Comparison of ENCODE assay signal across 9 cellular contexts in the genomic region with DNA sequence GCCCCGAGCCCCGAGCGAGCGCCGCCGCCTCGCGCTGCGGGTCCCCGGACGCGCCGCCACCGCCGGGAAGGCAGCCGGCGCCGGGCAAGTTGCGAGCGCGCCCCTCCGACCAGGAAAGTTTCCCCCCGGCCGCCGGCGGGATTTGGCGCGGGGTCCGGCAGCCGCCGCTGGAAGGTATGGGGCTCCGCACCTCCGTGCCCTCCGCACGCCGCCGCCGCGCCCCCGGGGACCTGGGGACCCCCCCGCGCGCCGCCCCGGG.
DNase-seq lines count a peak whose midpoint lies in the region; ATAC-seq lines count a peak whose summit lies in the region.
"Had no signal": no experiment of that assay in that cellular context is flagged by ENCODE, and none has a peak within 500 bp of the region (broad histone marks: within the 10 kb centered on the region; RNA-seq: fewer than 3 reads in every experiment).

No MANE protein-coding gene starts in this region.

- H3K27ac Mint-ChIP-seq in stimulated activated effector memory CD8-positive, alpha-beta T cell treated with anti-CD3 and anti-CD28 coated beads, Interleukin-12 subunit alpha, Interleukin-12 subunit beta, amount 100 ng/mL, for 72 hours = no peak overlapping the region
- H3K27ac Mint-ChIP-seq: activated T-cell treated with anti-CD3 and anti-CD28 coated beads, Interleukin-2, amount 50 U/mL, for 72 hours had no signal

- H3K9me3 Mint-ChIP-seq in stimulated activated effector memory CD8-positive, alpha-beta T cell treated with anti-CD3 and anti-CD28 coated beads, Interleukin-12 subunit alpha, Interleukin-12 subunit beta, amount 100 ng/mL, for 72 hours = no peaks in the 10 kb centered on the region
- H3K9me3 Mint-ChIP-seq: activated T-cell treated with anti-CD3 and anti-CD28 coated beads, Interleukin-2, amount 50 U/mL, for 72 hours had no signal

- H3K9ac ChIP-seq in iPS-15b (ENCODE audit: low read depth, low read length) = no peak overlapping the region

- peak overlapping the region; percentile 63 for H3K4me3 ChIP-seq in iPS-15b (ENCODE audit: low read depth, low read length)

- no peaks in the 10 kb centered on the region for H3K9me3 ChIP-seq in iPS-15b (ENCODE audit: control insufficient read depth, insufficient read depth, low read length)

- H3K4me1 ChIP-seq in iPS-15b (ENCODE audit: control insufficient read depth, insufficient read depth, low read length) = peaks cover 22% of the 10 kb centered on the region

- peak; percentile 4 for ATAC-seq in GM19397 (IDR thresholded peaks at IDR 0.05; ENCODE audit: unreplicated experiment)
- no peak for ATAC-seq in stimulated activated effector memory CD8-positive, alpha-beta T cell treated with anti-CD3 and anti-CD28 coated beads, Interleukin-12 subunit alpha, Interleukin-12 subunit beta, amount 100 ng/mL, for 72 hours

- no peaks in the 10 kb centered on the region for H3K36me3 ChIP-seq in iPS-15b (ENCODE audit: control insufficient read depth, insufficient read depth, low read length)

- H3K36me3 Mint-ChIP-seq in stimulated activated effector memory CD8-positive, alpha-beta T cell treated with anti-CD3 and anti-CD28 coated beads, Interleukin-12 subunit alpha, Interleukin-12 subunit beta, amount 100 ng/mL, for 72 hours = no peaks in the 10 kb centered on the region

- DNase-seq in T follicular helper cell (ENCODE audit: low read depth) = peak; percentile 6
- no peak for DNase-seq in stimulated activated effector memory CD8-positive, alpha-beta T cell treated with anti-CD3 and anti-CD28 coated beads, Interleukin-12 subunit alpha, Interleukin-12 subunit beta, amount 100 ng/mL, for 72 hours (ENCODE audit: low spot score in 2 of 2)
- DNase-seq in NCI-H748 (lab: John Stamatoyannopoulos, UW; ENCODE audit: unreplicated experiment) = no peak
- no peak for DNase-seq in Kasumi-1 (lab: John Stamatoyannopoulos, UW)
- DNase-seq in SIG-M5 (lab: John Stamatoyannopoulos, UW) = no peak
- DNase-seq: NCI-H526 treated with DMSO at 0.1 percent for 48 hours had no signal

- H3K27me3 ChIP-seq in iPS-15b (ENCODE audit: control insufficient read depth, insufficient read depth, low read length) = peaks cover 52% of the 10 kb centered on the region

- peaks cover 36% of the 10 kb centered on the region for H3K4me1 Mint-ChIP-seq in stimulated activated effector memory CD8-positive, alpha-beta T cell treated with anti-CD3 and anti-CD28 coated beads, Interleukin-12 subunit alpha, Interleukin-12 subunit beta, amount 100 ng/mL, for 72 hours

- peak overlapping the region; percentile 74 for H3K4me3 Mint-ChIP-seq in stimulated activated effector memory CD8-positive, alpha-beta T cell treated with anti-CD3 and anti-CD28 coated beads, Interleukin-12 subunit alpha, Interleukin-12 subunit beta, amount 100 ng/mL, for 72 hours
